Comparison of ENCODE assay signal across 8 cellular contexts in genomic region chrX:155611302-155611701, GRCh38. TPM values are rescaled to one million over a fixed set of nuclear protein-coding genes. Genes with fewer than 3 reads are reported as not detected.
DNase-seq lines count a peak whose midpoint lies in the region; ATAC-seq and TF ChIP-seq lines count a peak whose summit lies in the region.

No MANE protein-coding gene starts in this region.

- H3K4me1 Mint-ChIP-seq in CD4-positive, alpha-beta memory T cell = peaks cover 9 to 52% (median 35%) of the 10 kb centered on the region in 4 donors

- H3K4me3 ChIP-seq in CD4-positive, alpha-beta memory T cell (ENCODE audit: low read length in 2 of 2) = no peak overlapping the region
- peak overlapping the region; percentile 91 for H3K4me3 ChIP-seq in Loucy (ENCODE audit: low read length, poor library complexity, severe bottlenecking)
- peak overlapping the region; percentile 81 for H3K4me3 ChIP-seq in coronary artery
- peak overlapping the region in 1 of 2 donors; percentile 84 for H3K4me3 ChIP-seq in neuronal stem cell (ENCODE audit: low read length in 2 of 2)

- intact Hi-C loops in CD4-positive, alpha-beta memory T cell (cut with micrococcal nuclease) = no loop called here

- peaks cover 16% of the 10 kb centered on the region for H3K4me1 ChIP-seq in CD4-positive, alpha-beta memory T cell (ENCODE audit: insufficient read depth, low read length)
- peaks cover 5% of the 10 kb centered on the region for H3K4me1 ChIP-seq in Loucy (ENCODE audit: insufficient read depth, low read length, poor library complexity, severe bottlenecking)
- no peaks in the 10 kb centered on the region for H3K4me1 ChIP-seq in neuronal stem cell (ENCODE audit: control insufficient read depth in 2 of 2, insufficient read depth in 1 of 2, low read depth in 1 of 2, low read length in 2 of 2)

- peaks cover 0 to 11% (median 9%) of the 10 kb centered on the region in 8 donors for H3K9me3 Mint-ChIP-seq in CD4-positive, alpha-beta memory T cell

- H3K36me3 Mint-ChIP-seq in CD4-positive, alpha-beta memory T cell = peaks cover 6 to 19% of the 10 kb centered on the region in 2 donors

- H3K9me2 ChIP-seq in Loucy (replicated peaks; ENCODE audit: low read depth, low read length) = no peaks in the 10 kb centered on the region

- no peak overlapping the region for H2BK5ac ChIP-seq in neuronal stem cell (ENCODE audit: low read length)

- H3K27me3 ChIP-seq in CD4-positive, alpha-beta memory T cell (ENCODE audit: insufficient read depth, low read length) = no peaks in the 10 kb centered on the region
- H3K27me3 ChIP-seq in Loucy (ENCODE audit: insufficient read depth, low read length, poor library complexity, severe bottlenecking) (no peaks in the 10 kb centered on the region), neuronal stem cell (ENCODE audit: control insufficient read depth in 3 of 3, insufficient read depth in 3 of 3, low read depth in 1 of 3, low read length in 3 of 3) (no peaks in the 10 kb centered on the region)

- H2BK12ac ChIP-seq in neuronal stem cell (ENCODE audit: low read length) = no peak overlapping the region

- no peak overlapping the region for H3K14ac ChIP-seq in neuronal stem cell (ENCODE audit: low read length)

- no peak overlapping the region for H3K18ac ChIP-seq in neuronal stem cell (ENCODE audit: low read length)

- no peaks in the 10 kb centered on the region for H3K79me1 ChIP-seq in neuronal stem cell (ENCODE audit: low read depth, low read length)

- no peaks in the 10 kb centered on the region for H4K20me1 ChIP-seq in Loucy (ENCODE audit: insufficient read depth, low read length, poor library complexity, severe bottlenecking)

- H3K9me3 ChIP-seq in CD4-positive, alpha-beta memory T cell (ENCODE audit: control insufficient read depth in 1 of 2, low read length in 2 of 2) = no peaks in the 10 kb centered on the region
- H3K9me3 ChIP-seq in Loucy (ENCODE audit: insufficient read depth, low read depth, low read length) = 0 out of 2 replicates have a peak, but pooled peaks cover 2% of the 10 kb centered on the region
- H3K9me3 ChIP-seq in neuronal stem cell (replicated peaks in 1 of 2; ENCODE audit: control insufficient read depth in 2 of 2, insufficient read depth in 1 of 2, low read depth in 1 of 2, low read length in 2 of 2) = no peaks in the 10 kb centered on the region

- WGBS in neuronal stem cell (ENCODE audit: extremely low coverage in 2 of 2, insufficient read length in 2 of 2, insufficient replicate concordance in 1 of 2), 2 donors = no CpG with 5 or more reads among the region's 2 CpGs

- no peak overlapping the region for H2AK5ac ChIP-seq in neuronal stem cell (ENCODE audit: low read depth, low read length)

- H3K79me2 ChIP-seq in Loucy (ENCODE audit: insufficient read depth, low read length) = peaks cover 21% of the 10 kb centered on the region; the same call in 1 of the 2 replicates

- no peak overlapping the region for H3K4ac ChIP-seq in neuronal stem cell (ENCODE audit: low read length)

- no peaks in the 10 kb centered on the region for H3K36me3 ChIP-seq in CD4-positive, alpha-beta memory T cell (ENCODE audit: insufficient read depth, low read length)
- H3K36me3 ChIP-seq in Loucy (ENCODE audit: insufficient read depth, low read length) (no peaks in the 10 kb centered on the region), neuronal stem cell (replicated peaks in 1 of 2; ENCODE audit: control insufficient read depth in 2 of 2, insufficient read depth in 2 of 2, low read length in 2 of 2) (no peaks in the 10 kb centered on the region)

- ATAC-seq in GM21723 (IDR thresholded peaks at IDR 0.05; ENCODE audit: unreplicated experiment) = no peak

- H3F3A ChIP-seq in Loucy (ENCODE audit: low read depth) = no peaks in the 10 kb centered on the region

- H2BK15ac ChIP-seq in neuronal stem cell (ENCODE audit: low read length) = no peak overlapping the region

- H3K27me3 Mint-ChIP-seq in CD4-positive, alpha-beta memory T cell = no peaks in the 10 kb centered on the region

- H3K23ac ChIP-seq in neuronal stem cell (ENCODE audit: low read depth, low read length, poor library complexity) = no peak overlapping the region

- CTCF ChIA-PET in CD4-positive, alpha-beta memory T cell (lab: Charles Lee; ENCODE audit: partially characterized antibody) = no interaction called here

- POLR2A ChIA-PET in CD4-positive, alpha-beta memory T cell (lab: Charles Lee; ENCODE audit: partially characterized antibody) = interaction anchor here (1.2 kb wide), 1 partner anchor 347 kb away, joined by 3 read pairs; no protein-coding TSS in a partner anchor

- H3K4me3 Mint-ChIP-seq in CD4-positive, alpha-beta memory T cell = peak overlapping the region; percentile 26 to 97 (median 88)

- H4K91ac ChIP-seq in neuronal stem cell (ENCODE audit: low read depth, low read length, poor library complexity) = no peak overlapping the region

- H3K9ac ChIP-seq in Loucy (ENCODE audit: low read depth, low read length, poor library complexity, severe bottlenecking) (peak overlapping the region; percentile 82), neuronal stem cell (ENCODE audit: low read depth, low read length, poor library complexity) (no peak overlapping the region)

- H3K4me2 ChIP-seq in Loucy (ENCODE audit: low read depth, low read length, poor library complexity, severe bottlenecking) (peak overlapping the region; percentile 88), neuronal stem cell (ENCODE audit: insufficient read depth, low read length, poor library complexity, severe bottlenecking) (peak overlapping the region; percentile 25)

- no peak overlapping the region for H2AFZ ChIP-seq in Loucy (ENCODE audit: low read length)
- no peak overlapping the region for H2AFZ ChIP-seq in neuronal stem cell (ENCODE audit: low read length)

- no peak overlapping the region for H4K8ac ChIP-seq in neuronal stem cell (ENCODE audit: low read depth, low read length)

- no peak for TF ChIP-seq CTCF in Loucy (conservative IDR thresholded peaks at IDR 0.05; ENCODE audit: low read length)
- no peak for TF ChIP-seq CTCF in coronary artery (IDR thresholded peaks at IDR 0.05)

- H2BK120ac ChIP-seq in neuronal stem cell (ENCODE audit: low read depth, low read length) = no peak overlapping the region

- no peak overlapping the region for H3K27ac ChIP-seq in CD4-positive, alpha-beta memory T cell (ENCODE audit: low read depth, low read length)
- H3K27ac ChIP-seq in coronary artery (peak overlapping the region in 1 of 2 donors; percentile 88), neuronal stem cell (replicated peaks; ENCODE audit: low read length) (no peak overlapping the region)

- peak overlapping the region in 6 of 7 donors; percentile 63 to 97 (median 93) for H3K27ac Mint-ChIP-seq in CD4-positive, alpha-beta memory T cell

- DNase-seq in CD4-positive, alpha-beta memory T cell = no peak
- no peak for DNase-seq in coronary artery (ENCODE audit: low spot score)
- no peak for DNase-seq in neuronal stem cell (ENCODE audit: low spot score)
- DNase-seq in SKM-1 treated with dmso at 0.1 percent for 144 hours (lab: John Stamatoyannopoulos, UW; ENCODE audit: unreplicated experiment) = no peak
- no peak for DNase-seq in cerebellar nuclear complex (lab: John Stamatoyannopoulos, UW)
- DNase-seq in SK-N-DZ (ENCODE audit: low spot score) = no peak

RNA-seq across cellular contexts. Expression of gene SPRY3, which starts 1.1 kb away (rescaled TPM):
- total RNA-seq in CD4-positive, alpha-beta memory T cell = under 1 TPM; 0.94 to 0.99 TPM
- under 1 TPM in 1 of 2 donors, not detected in 1; 0.20 TPM for polyA plus RNA-seq in CD4-positive, alpha-beta memory T cell
- 0.75 TPM for polyA plus RNA-seq in neuronal stem cell (2013, experiment 1 of 2)
- polyA plus RNA-seq in neuronal stem cell (2013, experiment 2 of 2) = 0.69 TPM
- polyA plus RNA-seq in SK-N-DZ (2014; cell fraction: cytosol; rRNA removed) = 0.34 and 0.36 TPM in 2 replicates
- 0.62 and 0.64 TPM in 2 replicates for polyA plus RNA-seq in SK-N-DZ (2014; cell fraction: nucleus; rRNA removed)

RNA-seq across cellular contexts. Expression of gene TMLHE, which starts 1.4 kb away (rescaled TPM):
- 10 to 100 TPM; 15.2 to 15.7 TPM for total RNA-seq in CD4-positive, alpha-beta memory T cell
- polyA plus RNA-seq in CD4-positive, alpha-beta memory T cell = 10 to 100 TPM; 12.8 to 15.5 TPM
- 15.0 TPM for polyA plus RNA-seq in neuronal stem cell (2013, experiment 1 of 2)
- polyA plus RNA-seq in neuronal stem cell (2013, experiment 2 of 2) = 15.0 TPM
- polyA plus RNA-seq in SK-N-DZ (2014; cell fraction: cytosol; rRNA removed) = 5.3 and 5.8 TPM in 2 replicates
- polyA plus RNA-seq in SK-N-DZ (2014; cell fraction: nucleus; rRNA removed) = 5.8 and 8.8 TPM in 2 replicates

Comparison
In these comparisons a context has a peak if more than half of its experiments do, and no peak if none do; other contexts are left out.
1. H3K4me3 ChIP-seq: peak in Loucy (single experiment) and coronary artery (single experiment); none in CD4-positive, alpha-beta memory T cell (0 of 2).